In genomic region chr1:33273402-33273801, GRCh38 we compare ENCODE assay signal across 1 cellular context.
TF ChIP-seq lines count a peak whose summit lies in the region.

No MANE protein-coding gene starts in this region.

TF ChIP-seq in GM12878, 131 proteins besides CTCF, POLR2A, EP300 and RAD21:
- peak; percentile 5; the same call in 1 of the 2 replicates for TF ChIP-seq SPI1 (IDR thresholded peaks at IDR 0.05; ENCODE audit: borderline replicate concordance, insufficient read depth, low read depth, low read length)
- TF ChIP-seq ESRRA (IDR thresholded peaks at IDR 0.05; ENCODE audit: low read length): no peak
TF ChIP-seq in GM12878: peak in this region for 1.
